In the genomic region with DNA sequence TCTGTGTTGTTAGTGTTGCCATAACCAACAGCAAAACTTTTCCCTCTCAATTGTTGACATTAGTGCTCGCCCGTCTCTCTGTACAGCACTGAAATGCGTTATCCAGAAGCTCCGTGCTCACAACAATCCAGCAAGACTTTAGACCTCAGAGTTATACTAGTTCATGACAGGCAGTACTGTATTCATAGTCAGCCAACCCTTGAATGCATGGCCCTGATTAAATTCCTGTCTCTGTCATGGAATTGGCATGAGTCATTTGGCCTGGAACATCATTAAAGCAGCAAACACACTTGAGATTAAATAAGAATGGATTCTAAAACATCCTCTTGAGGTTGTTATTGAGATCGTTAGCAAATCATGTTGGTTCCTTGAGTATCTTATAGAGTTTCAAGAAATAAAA, we compare ENCODE assay signal across 21 cellular contexts.
DNase-seq lines count a peak whose midpoint lies in the region; ATAC-seq, FAIRE-seq and TF ChIP-seq lines count a peak whose summit lies in the region.
"Had no signal": no experiment of that assay in that cellular context is flagged by ENCODE, and none has a peak within 500 bp of the region (broad histone marks: within the 10 kb centered on the region; RNA-seq: fewer than 3 reads in every experiment).

No MANE protein-coding gene starts in this region.

- intact Hi-C loops in A673 (cut with micrococcal nuclease; ENCODE audit: unreplicated experiment), result no loop called here

- H3K27me3 Mint-ChIP-seq in effector memory CD8-positive, alpha-beta T cell, result no peaks in the 10 kb centered on the region

- H3K36me3 ChIP-seq in A673 (ENCODE audit: insufficient read depth, low read length, poor library complexity, severe bottlenecking), result no peaks in the 10 kb centered on the region
- H3K36me3 ChIP-seq in MG63, result no peaks in the 10 kb centered on the region
- H3K36me3 ChIP-seq in bronchial epithelial cell (ENCODE audit: control insufficient read depth, insufficient read depth, low read length), result no peaks in the 10 kb centered on the region
- no peaks in the 10 kb centered on the region for H3K36me3 ChIP-seq in gastroesophageal sphincter

- H3K4me3 Mint-ChIP-seq in effector memory CD8-positive, alpha-beta T cell, result no peak overlapping the region
- H3K4me3 Mint-ChIP-seq: CD8-positive, alpha-beta T cell had no signal

- no TSS peak for BruUV-seq in A673 (replicated peaks; lab: Mats Ljungman, UMichigan)

- no peak for TF ChIP-seq POLR2A in gastroesophageal sphincter (IDR thresholded peaks at IDR 0.05)

- no peak for ATAC-seq in effector memory CD8-positive, alpha-beta T cell (replicated peaks)
- ATAC-seq in gastroesophageal sphincter, result no peak
- ATAC-seq: CD8-positive, alpha-beta T cell had no signal

- DNase-seq in A673 (ENCODE audit: low spot score) (peak; percentile 4), MG63 (peak; percentile 3), bronchial epithelial cell (ENCODE audit: low read depth) (peak; percentile 14), iris pigment epithelial cell (ENCODE audit: low read depth) (peak; percentile 5), GM20000 (ENCODE audit: low spot score) (no peak), NCI-H2029 treated with DMSO at 0.1 percent for 48 hours (lab: John Stamatoyannopoulos, UW) (no peak)
- DNase-seq in effector memory CD8-positive, alpha-beta T cell, result no peak
- DNase-seq: activated CD4-positive, alpha-beta T cell treated with anti-CD3 and anti-CD28 coated beads for 48 hours; amygdala; CD8-positive, alpha-beta T cell; DND-41; effector memory CD4-positive, alpha-beta T cell; islet precursor cell; Karpas-422; NCI-H1092; NCI-H2029; NCI-H524 treated with DMSO at 0.1 percent for 48 hours; stimulated activated CD4-positive, alpha-beta T cell treated with anti-CD3 and anti-CD28 coated beads, Interleukin-12 subunit alpha, Interleukin-12 subunit beta, amount 100 ng/mL, for 4 hours; T-helper 1 cell had no signal

- no peak for TF ChIP-seq EP300 in gastroesophageal sphincter (IDR thresholded peaks at IDR 0.05)

- H3K27ac Mint-ChIP-seq in effector memory CD8-positive, alpha-beta T cell, result no peak overlapping the region
- H3K27ac Mint-ChIP-seq: CD8-positive, alpha-beta T cell had no signal

- H3K9me3 ChIP-seq in A673 (ENCODE audit: low read depth, low read length, poor library complexity, severe bottlenecking) (no peaks in the 10 kb centered on the region), MG63 (no peaks in the 10 kb centered on the region), gastroesophageal sphincter (no peaks in the 10 kb centered on the region)

- WGBS in gastroesophageal sphincter (ENCODE audit: low coverage in 1 of 2), 2 donors, result 11 to 25% methylated on average over 5 of the region's 5 CpGs

- POLR2A ChIA-PET in A673 (lab: Charles Lee; ENCODE audit: low non-redundant PET), result no interaction called here

- H3K27ac ChIP-seq in A673 (ENCODE audit: low read depth, low read length, poor library complexity, severe bottlenecking) (no peak overlapping the region), gastroesophageal sphincter (no peak overlapping the region)

- H3K36me3 Mint-ChIP-seq in effector memory CD8-positive, alpha-beta T cell (ENCODE audit: insufficient read depth), result no peaks in the 10 kb centered on the region
- H3K36me3 Mint-ChIP-seq: CD8-positive, alpha-beta T cell had no signal

- H3K4me1 ChIP-seq in A673 (ENCODE audit: insufficient read depth, low read length, poor library complexity, severe bottlenecking) (no peaks in the 10 kb centered on the region), gastroesophageal sphincter (peaks cover 0 to 9% (median 0%) of the 10 kb centered on the region in 3 donors)

- H3K27me3 ChIP-seq in A673 (replicated peaks; ENCODE audit: insufficient read depth, low read depth, low read length, poor library complexity) (no peaks in the 10 kb centered on the region), MG63 (no peaks in the 10 kb centered on the region), bronchial epithelial cell (ENCODE audit: control insufficient read depth, insufficient read depth, low read length) (no peaks in the 10 kb centered on the region), gastroesophageal sphincter (no peaks in the 10 kb centered on the region)

- CTCF ChIA-PET in A673 (lab: Charles Lee), result no interaction called here

- FAIRE-seq in bronchial epithelial cell (lab: Jason Lieb, UNC), result no peak
- FAIRE-seq: H54 had no signal

- no peak overlapping the region for H3K4me3 ChIP-seq in A673 (ENCODE audit: low read depth, low read length, poor library complexity, severe bottlenecking)
- H3K4me3 ChIP-seq in MG63, result no peak overlapping the region
- no peak overlapping the region for H3K4me3 ChIP-seq in bronchial epithelial cell (ENCODE audit: low read depth, low read length)
- no peak overlapping the region for H3K4me3 ChIP-seq in gastroesophageal sphincter

- TF ChIP-seq CTCF in A673 (conservative IDR thresholded peaks at IDR 0.05; ENCODE audit: low read depth, low read length) (no peak), bronchial epithelial cell (IDR thresholded peaks at IDR 0.05; ENCODE audit: insufficient read depth, low read length, severe bottlenecking) (no peak), GM20000 (IDR thresholded peaks at IDR 0.05; ENCODE audit: extremely low read depth, missing control alignments) (no peak), gastroesophageal sphincter (IDR thresholded peaks at IDR 0.05) (no peak)

- no peaks in the 10 kb centered on the region for H3K4me1 Mint-ChIP-seq in effector memory CD8-positive, alpha-beta T cell (ENCODE audit: low read depth in 2 of 2)

- H3K9me3 Mint-ChIP-seq in effector memory CD8-positive, alpha-beta T cell, result no peaks in the 10 kb centered on the region
- H3K9me3 Mint-ChIP-seq: CD8-positive, alpha-beta T cell had no signal

Comparison
In these comparisons a context has a peak if more than half of its experiments do, and no peak if none do; other contexts are left out.
1. DNase-seq: peak in A673 (single experiment), MG63 (single experiment), bronchial epithelial cell (single experiment) and iris pigment epithelial cell (single experiment); none in effector memory CD8-positive, alpha-beta T cell (0 of 3), GM20000 (single experiment) and NCI-H2029 treated with DMSO at 0.1 percent for 48 hours (single experiment).